ENCODE assay signal across 9 cellular contexts in the genomic region with DNA sequence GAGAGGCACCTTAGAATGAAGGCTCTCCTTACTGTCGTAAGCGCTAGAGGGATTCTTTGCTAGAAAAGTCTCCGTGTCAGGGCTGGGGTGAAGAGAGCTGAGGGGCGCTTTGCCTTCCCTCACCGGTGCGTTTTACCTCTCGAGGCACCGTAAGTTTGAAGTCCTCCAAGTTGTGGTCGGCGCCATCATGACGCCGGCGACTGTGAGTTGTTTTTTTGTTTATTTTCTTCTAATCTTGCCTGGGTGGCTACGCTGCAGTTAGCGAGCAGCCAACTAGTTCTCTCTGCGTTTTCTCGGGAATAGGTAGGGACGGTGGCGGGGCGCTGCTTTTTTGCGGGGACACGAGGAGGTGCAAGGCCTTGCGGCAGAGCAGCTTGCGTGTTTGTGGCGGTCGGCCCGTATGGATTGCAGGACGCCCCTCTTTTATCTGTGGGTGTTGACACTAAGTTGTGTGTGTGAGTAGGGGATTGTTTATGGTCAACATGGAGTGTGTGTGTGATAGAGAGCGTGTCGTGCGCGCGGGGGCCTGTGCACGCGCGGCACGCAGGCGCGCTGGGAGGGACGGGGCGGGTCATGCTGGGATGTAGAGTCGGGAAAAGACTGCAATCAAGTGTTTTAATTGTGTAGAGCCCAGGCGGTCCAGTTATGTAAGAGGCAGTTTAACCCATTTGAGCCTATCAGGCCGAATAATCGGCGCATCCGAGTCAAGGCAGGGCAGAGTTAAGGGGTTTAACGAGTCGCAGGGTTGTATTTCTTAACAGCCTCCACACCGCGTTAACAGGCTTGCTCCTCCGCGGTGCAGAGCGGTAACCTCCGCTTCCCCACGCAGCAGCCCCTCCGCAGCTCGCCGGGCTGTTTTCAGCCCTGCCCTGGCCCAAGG. TPM values are rescaled to one million over a fixed set of nuclear protein-coding genes. Genes with fewer than 3 reads are reported as not detected.
DNase-seq lines count a peak whose midpoint lies in the region; ATAC-seq and TF ChIP-seq lines count a peak whose summit lies in the region.
"Had no signal": no experiment of that assay in that cellular context is flagged by ENCODE, and none has a peak within 500 bp of the region (broad histone marks: within the 10 kb centered on the region; RNA-seq: fewer than 3 reads in every experiment).

No MANE protein-coding gene starts in this region.

- DNase-seq in EL, result peak; percentile 78
- DNase-seq in NCI-H2081 (lab: John Stamatoyannopoulos, UW), result peak; percentile 73 to 88
- peak; percentile 30 for DNase-seq in epithelial cell of proximal tubule (ENCODE audit: low read depth)
- DNase-seq in mesenchymal stem cell, result peak; percentile 83
- peak; percentile 92 for DNase-seq in superior temporal gyrus (ENCODE audit: extremely low spot score)

- peak overlapping the region; percentile 2 to 37 for H2BK12ac ChIP-seq in mesenchymal stem cell (ENCODE audit: low read length in 2 of 2)

- H3K18ac ChIP-seq in mesenchymal stem cell (ENCODE audit: low read depth in 1 of 2, low read length in 2 of 2), result peak overlapping the region; percentile 71 to 86

- no peak overlapping the region for H3K4ac ChIP-seq in mesenchymal stem cell (ENCODE audit: low read depth in 1 of 2, low read length in 2 of 2)

- ATAC-seq in HG02588 (IDR thresholded peaks at IDR 0.05; ENCODE audit: unreplicated experiment) (peak; percentile 14), HG03097 (IDR thresholded peaks at IDR 0.05; ENCODE audit: low FRiP score, unreplicated experiment) (no peak)

- H3K4me1 ChIP-seq in mesenchymal stem cell (ENCODE audit: control insufficient read depth, insufficient read depth, low read depth, low read length), result peaks cover 2% of the 10 kb centered on the region

- H2BK5ac ChIP-seq in mesenchymal stem cell (ENCODE audit: low read depth, low read length, poor library complexity, severe bottlenecking), result peak overlapping the region; percentile 100

- H4K91ac ChIP-seq in mesenchymal stem cell (ENCODE audit: low read length), result no peak overlapping the region

- H3K4me2 ChIP-seq in mesenchymal stem cell (ENCODE audit: low read length, poor library complexity, severe bottlenecking), result peak overlapping the region; percentile 84

- H2BK120ac ChIP-seq in mesenchymal stem cell (ENCODE audit: low read depth, low read length), result peak overlapping the region; percentile 39

- no peak for TF ChIP-seq CTCF in WI38 (IDR thresholded peaks at IDR 0.05; ENCODE audit: low read depth, low read length)
- no peak for TF ChIP-seq CTCF in epithelial cell of proximal tubule (conservative IDR thresholded peaks at IDR 0.05; ENCODE audit: low read depth, low read length)

- no peaks in the 10 kb centered on the region for H3K27me3 ChIP-seq in mesenchymal stem cell (ENCODE audit: control insufficient read depth in 1 of 2, insufficient read depth in 1 of 2, low read length in 2 of 2)

- peak overlapping the region; percentile 82 for H4K8ac ChIP-seq in mesenchymal stem cell (ENCODE audit: low read length)

- peak overlapping the region; percentile 100 for H3K27ac ChIP-seq in mesenchymal stem cell (ENCODE audit: low read length, poor library complexity, severe bottlenecking)

- WGBS in mesenchymal stem cell, result under 1% methylated on average over 59 of the region's 59 CpGs

- H2AFZ ChIP-seq in mesenchymal stem cell (ENCODE audit: low read depth, low read length), result peak overlapping the region; percentile 95

- H3K9me3 ChIP-seq in mesenchymal stem cell (ENCODE audit: control insufficient read depth, low read length), result no peaks in the 10 kb centered on the region

- H3K14ac ChIP-seq in mesenchymal stem cell (ENCODE audit: low read length in 2 of 2), result peak overlapping the region in 1 of 2 experiments; percentile 44

- H3K4me3 ChIP-seq in WI38 (ENCODE audit: low read depth, low read length) (peak overlapping the region; percentile 86), epithelial cell of proximal tubule (ENCODE audit: low read depth, low read length) (peak overlapping the region; percentile 72), mesenchymal stem cell (ENCODE audit: insufficient read depth in 1 of 2, low read depth in 1 of 2, low read length in 2 of 2) (peak overlapping the region; percentile 71 to 97)

- H2AK5ac ChIP-seq in mesenchymal stem cell (ENCODE audit: low read length, severe bottlenecking), result peak overlapping the region; percentile 84

- peak overlapping the region; percentile 0 for H2BK15ac ChIP-seq in mesenchymal stem cell (ENCODE audit: low read depth, poor library complexity, severe bottlenecking)

- H3K23ac ChIP-seq in mesenchymal stem cell (ENCODE audit: low read length in 2 of 2), result peak overlapping the region in 1 of 2 experiments; percentile 6

- H3K79me1 ChIP-seq in mesenchymal stem cell (replicated peaks; ENCODE audit: low read length, poor library complexity, severe bottlenecking), result no peaks in the 10 kb centered on the region

- no peaks in the 10 kb centered on the region for H3K36me3 ChIP-seq in mesenchymal stem cell (ENCODE audit: control insufficient read depth in 1 of 2, insufficient read depth in 2 of 2, low read depth in 1 of 2, low read length in 2 of 2)

- peak overlapping the region; percentile 99 for H3K9ac ChIP-seq in mesenchymal stem cell (ENCODE audit: low read length)

RNA-seq across cellular contexts. Expression of a gene that starts 1.1 kb away (rescaled TPM):
- 3.1 and 8.6 TPM in 2 replicates for total RNA-seq in epithelial cell of proximal tubule
- polyA plus RNA-seq in mesenchymal stem cell (2013, experiment 1 of 2), result 1.4 TPM
- polyA plus RNA-seq in mesenchymal stem cell (2013, experiment 2 of 2), result 1.2 TPM
- total RNA-seq: activated CD8-positive, alpha-beta memory T cell treated with anti-CD3 and anti-CD28 coated beads for 36 hours had no signal

Comparison
In these comparisons a context has a peak if more than half of its experiments do, and no peak if none do; other contexts are left out.
1. DNase-seq: peak in every context shown above with its lines; median percentile 92 in superior temporal gyrus; 83 in mesenchymal stem cell; 80 in NCI-H2081; 78 in EL; 30 in epithelial cell of proximal tubule.